1 cellular context compared by ENCODE assay signal in the genomic region with DNA sequence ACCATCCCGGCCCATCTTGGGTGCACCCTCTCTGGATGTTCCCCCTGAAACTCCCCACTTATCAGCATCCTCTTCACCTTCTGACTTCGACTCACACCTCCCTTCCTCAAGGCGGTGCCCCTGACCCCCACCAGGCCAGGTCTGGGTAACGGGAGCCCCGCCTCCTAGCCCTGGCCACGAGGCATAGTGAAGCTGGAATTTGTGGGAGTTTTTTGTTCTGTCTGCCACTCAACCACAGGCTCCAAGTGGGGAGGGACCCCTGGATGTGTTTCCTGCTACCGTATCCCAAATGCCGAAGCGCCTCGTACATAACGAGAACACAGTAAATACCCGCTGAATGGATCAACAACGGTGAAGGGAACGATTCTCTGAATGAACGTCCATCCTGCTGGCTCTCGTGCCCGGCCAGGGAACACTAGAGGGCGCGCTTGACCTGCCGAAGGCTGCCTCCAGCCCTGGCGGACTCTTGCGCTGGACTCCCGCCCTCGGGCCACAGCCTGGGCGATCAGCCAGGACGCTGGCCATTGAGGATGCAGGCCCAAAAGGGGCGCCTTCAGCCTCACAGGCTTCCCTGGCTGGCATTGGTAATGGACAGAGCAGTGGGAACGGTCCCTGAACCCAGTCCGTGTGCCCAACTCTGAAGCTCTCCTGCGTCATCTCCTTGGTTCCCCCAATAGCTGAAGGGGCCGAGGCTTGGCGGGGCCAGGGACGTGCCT.
TF ChIP-seq lines count a peak whose summit lies in the region.

No MANE protein-coding gene starts in this region.

TF ChIP-seq in HepG2, 621 proteins besides CTCF, POLR2A, EP300 and RAD21 (continued from another document and continues in another):
- peak; percentile 34; the same call in 1 of the 2 replicates for TF ChIP-seq CBX5 (CRISPR knock-in tag; IDR thresholded peaks at IDR 0.05; ENCODE audit: borderline replicate concordance)
- TF ChIP-seq HNRNPL (IDR thresholded peaks at IDR 0.05; ENCODE audit: low read depth, low read length) = no peak
- peak; percentile 52; the same call in 1 of the 2 replicates for TF ChIP-seq MAX (IDR thresholded peaks at IDR 0.05)
- peak; percentile 57 for TF ChIP-seq RXRB (CRISPR knock-in tag; IDR thresholded peaks at IDR 0.05; ENCODE audit: borderline replicate concordance)
- TF ChIP-seq DMTF1 (CRISPR knock-in tag; IDR thresholded peaks at IDR 0.05) = no peak
- 0 out of 2 replicates have a peak, but pooled peaks have one; percentile 55 for TF ChIP-seq ZNF331 (CRISPR knock-in tag; IDR thresholded peaks at IDR 0.05)
- TF ChIP-seq LCORL (IDR thresholded peaks at IDR 0.05) = no peak
- TF ChIP-seq LCORL (CRISPR knock-in tag; IDR thresholded peaks at IDR 0.05) = peak; percentile 69; the same call in 1 of the 2 replicates
- no peak for TF ChIP-seq NCOA2 (CRISPR knock-in tag; IDR thresholded peaks at IDR 0.05)
- TF ChIP-seq ZNF567 (CRISPR knock-in tag; IDR thresholded peaks at IDR 0.05; ENCODE audit: borderline replicate concordance) = peak; percentile 39; the same call in 1 of the 2 replicates
- peak; percentile 54; the same call in 1 of the 2 replicates for TF ChIP-seq IRF2 (CRISPR knock-in tag; IDR thresholded peaks at IDR 0.05)
- TF ChIP-seq, protein P1, sequence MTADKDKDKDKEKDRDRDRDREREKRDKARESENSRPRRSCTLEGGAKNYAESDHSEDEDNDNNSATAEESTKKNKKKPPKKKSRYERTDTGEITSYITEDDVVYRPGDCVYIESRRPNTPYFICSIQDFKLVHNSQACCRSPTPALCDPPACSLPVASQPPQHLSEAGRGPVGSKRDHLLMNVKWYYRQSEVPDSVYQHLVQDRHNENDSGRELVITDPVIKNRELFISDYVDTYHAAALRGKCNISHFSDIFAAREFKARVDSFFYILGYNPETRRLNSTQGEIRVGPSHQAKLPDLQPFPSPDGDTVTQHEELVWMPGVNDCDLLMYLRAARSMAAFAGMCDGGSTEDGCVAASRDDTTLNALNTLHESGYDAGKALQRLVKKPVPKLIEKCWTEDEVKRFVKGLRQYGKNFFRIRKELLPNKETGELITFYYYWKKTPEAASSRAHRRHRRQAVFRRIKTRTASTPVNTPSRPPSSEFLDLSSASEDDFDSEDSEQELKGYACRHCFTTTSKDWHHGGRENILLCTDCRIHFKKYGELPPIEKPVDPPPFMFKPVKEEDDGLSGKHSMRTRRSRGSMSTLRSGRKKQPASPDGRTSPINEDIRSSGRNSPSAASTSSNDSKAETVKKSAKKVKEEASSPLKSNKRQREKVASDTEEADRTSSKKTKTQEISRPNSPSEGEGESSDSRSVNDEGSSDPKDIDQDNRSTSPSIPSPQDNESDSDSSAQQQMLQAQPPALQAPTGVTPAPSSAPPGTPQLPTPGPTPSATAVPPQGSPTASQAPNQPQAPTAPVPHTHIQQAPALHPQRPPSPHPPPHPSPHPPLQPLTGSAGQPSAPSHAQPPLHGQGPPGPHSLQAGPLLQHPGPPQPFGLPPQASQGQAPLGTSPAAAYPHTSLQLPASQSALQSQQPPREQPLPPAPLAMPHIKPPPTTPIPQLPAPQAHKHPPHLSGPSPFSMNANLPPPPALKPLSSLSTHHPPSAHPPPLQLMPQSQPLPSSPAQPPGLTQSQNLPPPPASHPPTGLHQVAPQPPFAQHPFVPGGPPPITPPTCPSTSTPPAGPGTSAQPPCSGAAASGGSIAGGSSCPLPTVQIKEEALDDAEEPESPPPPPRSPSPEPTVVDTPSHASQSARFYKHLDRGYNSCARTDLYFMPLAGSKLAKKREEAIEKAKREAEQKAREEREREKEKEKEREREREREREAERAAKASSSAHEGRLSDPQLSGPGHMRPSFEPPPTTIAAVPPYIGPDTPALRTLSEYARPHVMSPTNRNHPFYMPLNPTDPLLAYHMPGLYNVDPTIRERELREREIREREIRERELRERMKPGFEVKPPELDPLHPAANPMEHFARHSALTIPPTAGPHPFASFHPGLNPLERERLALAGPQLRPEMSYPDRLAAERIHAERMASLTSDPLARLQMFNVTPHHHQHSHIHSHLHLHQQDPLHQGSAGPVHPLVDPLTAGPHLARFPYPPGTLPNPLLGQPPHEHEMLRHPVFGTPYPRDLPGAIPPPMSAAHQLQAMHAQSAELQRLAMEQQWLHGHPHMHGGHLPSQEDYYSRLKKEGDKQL (CRISPR knock-in tag; IDR thresholded peaks at IDR 0.05; ENCODE audit: low read depth) = no peak
- TF ChIP-seq ZNF556 (CRISPR knock-in tag; IDR thresholded peaks at IDR 0.05; ENCODE audit: borderline replicate concordance) = peak; percentile 42; the same call in 1 of the 2 replicates
- peak; percentile 74 for TF ChIP-seq ZFP91 (CRISPR knock-in tag; IDR thresholded peaks at IDR 0.05; ENCODE audit: borderline replicate concordance)
- TF ChIP-seq, protein P2, sequence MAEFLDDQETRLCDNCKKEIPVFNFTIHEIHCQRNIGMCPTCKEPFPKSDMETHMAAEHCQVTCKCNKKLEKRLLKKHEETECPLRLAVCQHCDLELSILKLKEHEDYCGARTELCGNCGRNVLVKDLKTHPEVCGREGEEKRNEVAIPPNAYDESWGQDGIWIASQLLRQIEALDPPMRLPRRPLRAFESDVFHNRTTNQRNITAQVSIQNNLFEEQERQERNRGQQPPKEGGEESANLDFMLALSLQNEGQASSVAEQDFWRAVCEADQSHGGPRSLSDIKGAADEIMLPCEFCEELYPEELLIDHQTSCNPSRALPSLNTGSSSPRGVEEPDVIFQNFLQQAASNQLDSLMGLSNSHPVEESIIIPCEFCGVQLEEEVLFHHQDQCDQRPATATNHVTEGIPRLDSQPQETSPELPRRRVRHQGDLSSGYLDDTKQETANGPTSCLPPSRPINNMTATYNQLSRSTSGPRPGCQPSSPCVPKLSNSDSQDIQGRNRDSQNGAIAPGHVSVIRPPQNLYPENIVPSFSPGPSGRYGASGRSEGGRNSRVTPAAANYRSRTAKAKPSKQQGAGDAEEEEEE (CRISPR knock-in tag; IDR thresholded peaks at IDR 0.05; ENCODE audit: borderline replicate concordance) = peak; percentile 70; the same call in 1 of the 2 replicates
- 0 out of 2 replicates have a peak, but pooled peaks have one; percentile 28 for TF ChIP-seq ZBTB33 (CRISPR knock-in tag; IDR thresholded peaks at IDR 0.05)
- 0 out of 2 replicates have a peak, but pooled peaks have one; percentile 23 for TF ChIP-seq SP5 (CRISPR knock-in tag; IDR thresholded peaks at IDR 0.05; ENCODE audit: borderline replicate concordance, low read depth)
- no peak for TF ChIP-seq JUNB (CRISPR knock-in tag; IDR thresholded peaks at IDR 0.05; ENCODE audit: borderline replicate concordance)
- TF ChIP-seq ZFX (CRISPR knock-in tag; IDR thresholded peaks at IDR 0.05; ENCODE audit: low read depth) = peak; percentile 63
- peak; percentile 61; the same call in 1 of the 2 replicates for TF ChIP-seq YEATS2 (CRISPR knock-in tag; IDR thresholded peaks at IDR 0.05; ENCODE audit: borderline replicate concordance)
- TF ChIP-seq ZNF124 (CRISPR knock-in tag; IDR thresholded peaks at IDR 0.05) = 0 out of 2 replicates have a peak, but pooled peaks have one; percentile 59
- TF ChIP-seq CCDC6 (CRISPR knock-in tag; IDR thresholded peaks at IDR 0.05) = peak; percentile 40; the same call in 1 of the 2 replicates
- TF ChIP-seq IKZF5 (CRISPR knock-in tag; IDR thresholded peaks at IDR 0.05) = peak; percentile 29; the same call in 1 of the 2 replicates
- 0 out of 2 replicates have a peak, but pooled peaks have one; percentile 19 for TF ChIP-seq ZNF644 (CRISPR knock-in tag; IDR thresholded peaks at IDR 0.05; ENCODE audit: low read depth)
- peak; percentile 74 for TF ChIP-seq TFDP2 (CRISPR knock-in tag; IDR thresholded peaks at IDR 0.05)
- 0 out of 2 replicates have a peak, but pooled peaks have one; percentile 44 for TF ChIP-seq ZSCAN25 (CRISPR knock-in tag; IDR thresholded peaks at IDR 0.05)
- TF ChIP-seq, protein P3, sequence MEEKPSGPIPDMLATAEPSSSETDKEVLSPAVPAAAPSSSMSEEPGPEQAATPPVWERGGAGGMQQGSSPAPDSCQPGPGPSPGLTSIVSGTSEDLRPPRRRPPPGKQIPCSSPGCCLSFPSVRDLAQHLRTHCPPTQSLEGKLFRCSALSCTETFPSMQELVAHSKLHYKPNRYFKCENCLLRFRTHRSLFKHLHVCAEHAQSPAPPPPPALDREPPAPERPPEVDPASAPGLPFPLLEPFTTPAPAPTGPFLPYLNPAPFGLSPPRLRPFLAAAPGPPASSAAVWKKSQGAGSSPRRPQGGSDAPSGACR (CRISPR knock-in tag; IDR thresholded peaks at IDR 0.05) = peak; percentile 75; the same call in 1 of the 2 replicates
- TF ChIP-seq TFDP1 (CRISPR knock-in tag; IDR thresholded peaks at IDR 0.05; ENCODE audit: borderline replicate concordance) = peak; percentile 69; the same call in 1 of the 2 replicates
- 0 out of 2 replicates have a peak, but pooled peaks have one; percentile 27 for TF ChIP-seq GATAD1 (CRISPR knock-in tag; IDR thresholded peaks at IDR 0.05)
- 0 out of 2 replicates have a peak, but pooled peaks have one; percentile 36 for TF ChIP-seq POGK (CRISPR knock-in tag; conservative IDR thresholded peaks at IDR 0.05)
